ENCODE assay signal across 1 cellular context in genomic region chr5:142636093-142636492, GRCh38.
A peak's percentile ranks its signal among the peaks of the same experiment; 100 is the strongest.
TF ChIP-seq lines count a peak whose summit lies in the region.

No MANE protein-coding gene starts in this region.

TF ChIP-seq in HEK293, 187 proteins besides CTCF, POLR2A, EP300 and RAD21 (continued from another document):
- TF ChIP-seq, protein P1, sequence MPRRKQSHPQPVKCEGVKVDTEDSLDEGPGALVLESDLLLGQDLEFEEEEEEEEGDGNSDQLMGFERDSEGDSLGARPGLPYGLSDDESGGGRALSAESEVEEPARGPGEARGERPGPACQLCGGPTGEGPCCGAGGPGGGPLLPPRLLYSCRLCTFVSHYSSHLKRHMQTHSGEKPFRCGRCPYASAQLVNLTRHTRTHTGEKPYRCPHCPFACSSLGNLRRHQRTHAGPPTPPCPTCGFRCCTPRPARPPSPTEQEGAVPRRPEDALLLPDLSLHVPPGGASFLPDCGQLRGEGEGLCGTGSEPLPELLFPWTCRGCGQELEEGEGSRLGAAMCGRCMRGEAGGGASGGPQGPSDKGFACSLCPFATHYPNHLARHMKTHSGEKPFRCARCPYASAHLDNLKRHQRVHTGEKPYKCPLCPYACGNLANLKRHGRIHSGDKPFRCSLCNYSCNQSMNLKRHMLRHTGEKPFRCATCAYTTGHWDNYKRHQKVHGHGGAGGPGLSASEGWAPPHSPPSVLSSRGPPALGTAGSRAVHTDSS (tag by site-specific recombination; IDR thresholded peaks at IDR 0.05) = no peak
- TF ChIP-seq KLF16 (tag by site-specific recombination; IDR thresholded peaks at IDR 0.05) (no peak), ZSCAN5A (tag by site-specific recombination; IDR thresholded peaks at IDR 0.05) (no peak), ZNF221 (tag by site-specific recombination; IDR thresholded peaks at IDR 0.05; ENCODE audit: borderline replicate concordance) (no peak), KLF17 (tag by site-specific recombination; IDR thresholded peaks at IDR 0.05) (no peak), ZNF629 (tag by site-specific recombination; IDR thresholded peaks at IDR 0.05) (peak; percentile 53), ZSCAN16 (tag by site-specific recombination; IDR thresholded peaks at IDR 0.05) (no peak), ZNF354C (tag by site-specific recombination; IDR thresholded peaks at IDR 0.05; ENCODE audit: borderline replicate concordance, low read depth) (no peak), YY1 (tag by site-specific recombination; IDR thresholded peaks at IDR 0.05) (no peak), ZNF488 (tag by site-specific recombination; IDR thresholded peaks at IDR 0.05) (no peak), ZNF514 (tag by site-specific recombination; IDR thresholded peaks at IDR 0.05) (no peak), BCL11B (tag by site-specific recombination; IDR thresholded peaks at IDR 0.05; ENCODE audit: low read depth) (no peak), ZNF274 (IDR thresholded peaks at IDR 0.05; ENCODE audit: low read length) (no peak), ZNF274 (tag by site-specific recombination; IDR thresholded peaks at IDR 0.05; ENCODE audit: borderline replicate concordance) (no peak), ZNF2 (tag by site-specific recombination; IDR thresholded peaks at IDR 0.05) (no peak), ZNF561 (tag by site-specific recombination; IDR thresholded peaks at IDR 0.05; ENCODE audit: borderline replicate concordance) (no peak), ZNF169 (tag by site-specific recombination; IDR thresholded peaks at IDR 0.05) (no peak), ZBTB17 (tag by site-specific recombination; IDR thresholded peaks at IDR 0.05) (no peak), ATF2 (tag by site-specific recombination; IDR thresholded peaks at IDR 0.05; ENCODE audit: low read depth) (peak; percentile 82), ZNF266 (tag by site-specific recombination; IDR thresholded peaks at IDR 0.05; ENCODE audit: low read depth) (no peak), ZNF624 (tag by site-specific recombination; IDR thresholded peaks at IDR 0.05) (no peak), ZEB2 (tag by site-specific recombination; IDR thresholded peaks at IDR 0.05) (0 out of 2 replicates have a peak, but pooled peaks have one; percentile 43), ZNF777 (tag by site-specific recombination; IDR thresholded peaks at IDR 0.05; ENCODE audit: borderline replicate concordance) (no peak), ZSCAN30 (tag by site-specific recombination; IDR thresholded peaks at IDR 0.05) (no peak), ZNF776 (tag by site-specific recombination; IDR thresholded peaks at IDR 0.05; ENCODE audit: borderline replicate concordance) (no peak), ZNF521 (tag by site-specific recombination; IDR thresholded peaks at IDR 0.05) (no peak), ZNF585B (tag by site-specific recombination; IDR thresholded peaks at IDR 0.05) (no peak)
- TF ChIP-seq, protein P2, sequence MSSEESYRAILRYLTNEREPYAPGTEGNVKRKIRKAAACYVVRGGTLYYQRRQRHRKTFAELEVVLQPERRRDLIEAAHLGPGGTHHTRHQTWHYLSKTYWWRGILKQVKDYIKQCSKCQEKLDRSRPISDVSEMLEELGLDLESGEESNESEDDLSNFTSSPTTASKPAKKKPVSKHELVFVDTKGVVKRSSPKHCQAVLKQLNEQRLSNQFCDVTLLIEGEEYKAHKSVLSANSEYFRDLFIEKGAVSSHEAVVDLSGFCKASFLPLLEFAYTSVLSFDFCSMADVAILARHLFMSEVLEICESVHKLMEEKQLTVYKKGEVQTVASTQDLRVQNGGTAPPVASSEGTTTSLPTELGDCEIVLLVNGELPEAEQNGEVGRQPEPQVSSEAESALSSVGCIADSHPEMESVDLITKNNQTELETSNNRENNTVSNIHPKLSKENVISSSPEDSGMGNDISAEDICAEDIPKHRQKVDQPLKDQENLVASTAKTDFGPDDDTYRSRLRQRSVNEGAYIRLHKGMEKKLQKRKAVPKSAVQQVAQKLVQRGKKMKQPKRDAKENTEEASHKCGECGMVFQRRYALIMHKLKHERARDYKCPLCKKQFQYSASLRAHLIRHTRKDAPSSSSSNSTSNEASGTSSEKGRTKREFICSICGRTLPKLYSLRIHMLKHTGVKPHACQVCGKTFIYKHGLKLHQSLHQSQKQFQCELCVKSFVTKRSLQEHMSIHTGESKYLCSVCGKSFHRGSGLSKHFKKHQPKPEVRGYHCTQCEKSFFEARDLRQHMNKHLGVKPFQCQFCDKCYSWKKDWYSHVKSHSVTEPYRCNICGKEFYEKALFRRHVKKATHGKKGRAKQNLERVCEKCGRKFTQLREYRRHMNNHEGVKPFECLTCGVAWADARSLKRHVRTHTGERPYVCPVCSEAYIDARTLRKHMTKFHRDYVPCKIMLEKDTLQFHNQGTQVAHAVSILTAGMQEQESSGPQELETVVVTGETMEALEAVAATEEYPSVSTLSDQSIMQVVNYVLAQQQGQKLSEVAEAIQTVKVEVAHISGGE (tag by site-specific recombination; conservative IDR thresholded peaks at IDR 0.05; ENCODE audit: low read depth) = no peak
- TF ChIP-seq, protein P3, sequence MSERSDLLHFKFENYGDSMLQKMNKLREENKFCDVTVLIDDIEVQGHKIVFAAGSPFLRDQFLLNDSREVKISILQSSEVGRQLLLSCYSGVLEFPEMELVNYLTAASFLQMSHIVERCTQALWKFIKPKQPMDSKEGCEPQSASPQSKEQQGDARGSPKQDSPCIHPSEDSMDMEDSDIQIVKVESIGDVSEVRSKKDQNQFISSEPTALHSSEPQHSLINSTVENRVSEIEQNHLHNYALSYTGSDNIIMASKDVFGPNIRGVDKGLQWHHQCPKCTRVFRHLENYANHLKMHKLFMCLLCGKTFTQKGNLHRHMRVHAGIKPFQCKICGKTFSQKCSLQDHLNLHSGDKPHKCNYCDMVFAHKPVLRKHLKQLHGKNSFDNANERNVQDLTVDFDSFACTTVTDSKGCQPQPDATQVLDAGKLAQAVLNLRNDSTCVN (tag by site-specific recombination; optimal IDR thresholded peaks at IDR 0.05) = no peak
